In genomic region chr16:14628806-14629611, GRCh38 we compare ENCODE assay signal across 8 cellular contexts. TPM values are rescaled to one million over a fixed set of nuclear protein-coding genes. Genes with fewer than 3 reads are reported as not detected.
DNase-seq lines count a peak whose midpoint lies in the region; ATAC-seq, FAIRE-seq and TF ChIP-seq lines count a peak whose summit lies in the region.

No MANE protein-coding gene starts in this region.

- H3K27me3 ChIP-seq in ACC112 (ENCODE audit: insufficient read depth, low read length) (no peaks in the 10 kb centered on the region), astrocyte (ENCODE audit: insufficient read depth, low read length) (no peaks in the 10 kb centered on the region)

- FAIRE-seq in astrocyte (lab: Jason Lieb, UNC), result no peak

- DNase-seq in HEK293T (ENCODE audit: extremely low spot score), result peak; percentile 10
- no peak for DNase-seq in astrocyte (ENCODE audit: low read depth)
- DNase-seq in medulla oblongata (ENCODE audit: extremely low spot score), result peak; percentile 6
- no peak for DNase-seq in HuH-7 (ENCODE audit: low spot score)

- CTCF ChIA-PET in HEK293T (lab: Yijun Ruan, JAX), result no interaction called here

- H3K27ac ChIP-seq in ACC112 (ENCODE audit: low read depth, low read length), result peak overlapping the region; percentile 60
- peak overlapping the region; percentile 92 for H3K27ac ChIP-seq in astrocyte (ENCODE audit: low read depth, low read length)
- H3K27ac ChIP-seq in urinary bladder (ENCODE audit: low read depth), result peak overlapping the region; percentile 84

- no peaks in the 10 kb centered on the region for H3K27me3 Mint-ChIP-seq in astrocyte (ENCODE audit: low read depth, unreplicated experiment)

- H2AFZ ChIP-seq in ACC112 (ENCODE audit: low read length, unreplicated experiment), result peak overlapping the region; percentile 74
- H2AFZ ChIP-seq in astrocyte (ENCODE audit: low read depth, low read length), result peak overlapping the region; percentile 82

- peak overlapping the region; percentile 97 for H3K4me3 Mint-ChIP-seq in astrocyte (ENCODE audit: unreplicated experiment)

- H3K4me1 ChIP-seq in ACC112 (ENCODE audit: control insufficient read depth, insufficient read depth, low read length, unreplicated experiment) (peaks cover 21% of the 10 kb centered on the region), astrocyte (ENCODE audit: insufficient read depth, low read length) (peaks cover 10% of the 10 kb centered on the region), urinary bladder (ENCODE audit: insufficient read depth) (no peaks in the 10 kb centered on the region)

- peak overlapping the region; percentile 95 for H3K9ac ChIP-seq in astrocyte (ENCODE audit: low read length)

- no peak for TF ChIP-seq CTCF in astrocyte (IDR thresholded peaks at IDR 0.05; ENCODE audit: insufficient read depth, low read depth, low read length)

- H3K36me3 Mint-ChIP-seq in astrocyte (ENCODE audit: low read depth, unreplicated experiment), result peaks cover 20% of the 10 kb centered on the region

- H3K36me3 ChIP-seq in ACC112 (ENCODE audit: insufficient read depth, low read length) (peaks cover 26% of the 10 kb centered on the region; the same call in 1 of the 2 replicates), astrocyte (ENCODE audit: insufficient read depth, low read length) (peaks cover 5% of the 10 kb centered on the region), urinary bladder (ENCODE audit: insufficient read depth) (peaks cover 6% of the 10 kb centered on the region)

- peaks cover 18% of the 10 kb centered on the region for H3K4me1 Mint-ChIP-seq in astrocyte (ENCODE audit: low read depth, unreplicated experiment)

- peak overlapping the region; percentile 96 for H3K4me2 ChIP-seq in astrocyte (ENCODE audit: low read length)

- ATAC-seq in HG02678 (IDR thresholded peaks at IDR 0.05; ENCODE audit: unreplicated experiment), result no peak
- no peak for ATAC-seq in HG03025 (IDR thresholded peaks at IDR 0.05; ENCODE audit: low FRiP score, unreplicated experiment)

- POLR2A ChIA-PET in HEK293T (lab: Yijun Ruan, JAX), result interaction anchor here (0.6 to 1.8 kb wide), 2 partner anchors 9 to 34 kb away, joined by 3 to 4 read pairs; no protein-coding TSS in a partner anchor

- peaks cover 34% of the 10 kb centered on the region for H3K79me2 ChIP-seq in ACC112 (ENCODE audit: control insufficient read depth, insufficient read depth, low read length, unreplicated experiment)
- H3K79me2 ChIP-seq in astrocyte (ENCODE audit: insufficient read depth, low read length), result peaks cover 31% of the 10 kb centered on the region

- 56% methylated on average over 12 of the region's 12 CpGs for WGBS in urinary bladder

- H4K20me1 ChIP-seq in astrocyte (ENCODE audit: insufficient read depth, low read length), result peaks cover 5% of the 10 kb centered on the region

- peak overlapping the region; percentile 95 for H3K27ac Mint-ChIP-seq in astrocyte (ENCODE audit: unreplicated experiment)

- H3K9me3 Mint-ChIP-seq in astrocyte (ENCODE audit: unreplicated experiment), result no peaks in the 10 kb centered on the region

- H3K4me3 ChIP-seq in ACC112 (ENCODE audit: low read depth, low read length) (peak overlapping the region; percentile 90), astrocyte (ENCODE audit: insufficient read depth, low read depth, low read length) (peak overlapping the region; percentile 86), urinary bladder (ENCODE audit: low read depth, low read length) (peak overlapping the region; percentile 90)

- H3K9me3 ChIP-seq in astrocyte (ENCODE audit: insufficient read depth, low read depth, low read length), result no peaks in the 10 kb centered on the region

TF ChIP-seq in HEK293T, 16 proteins besides CTCF, POLR2A, EP300 and RAD21:
- no peak for TF ChIP-seq HDGF (IDR thresholded peaks at IDR 0.05; ENCODE audit: borderline replicate concordance)
- TF ChIP-seq FOXK2 (IDR thresholded peaks at IDR 0.05), result no peak
- TF ChIP-seq ELF4 (IDR thresholded peaks at IDR 0.05), result no peak
- TF ChIP-seq, protein P1, sequence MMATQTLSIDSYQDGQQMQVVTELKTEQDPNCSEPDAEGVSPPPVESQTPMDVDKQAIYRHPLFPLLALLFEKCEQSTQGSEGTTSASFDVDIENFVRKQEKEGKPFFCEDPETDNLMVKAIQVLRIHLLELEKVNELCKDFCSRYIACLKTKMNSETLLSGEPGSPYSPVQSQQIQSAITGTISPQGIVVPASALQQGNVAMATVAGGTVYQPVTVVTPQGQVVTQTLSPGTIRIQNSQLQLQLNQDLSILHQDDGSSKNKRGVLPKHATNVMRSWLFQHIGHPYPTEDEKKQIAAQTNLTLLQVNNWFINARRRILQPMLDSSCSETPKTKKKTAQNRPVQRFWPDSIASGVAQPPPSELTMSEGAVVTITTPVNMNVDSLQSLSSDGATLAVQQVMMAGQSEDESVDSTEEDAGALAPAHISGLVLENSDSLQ (IDR thresholded peaks at IDR 0.05), result no peak

RNA-seq across cellular contexts. Expression of gene PARN, which starts 1.1 kb away (rescaled TPM):
- total RNA-seq in astrocyte (26.1 TPM in 2 replicates), urinary bladder (37.4 TPM)
- 25.8 TPM for polyA plus RNA-seq in urinary bladder

RNA-seq across cellular contexts. Expression of gene BFAR, which starts 3.7 kb away (rescaled TPM):
- total RNA-seq in astrocyte, result 93.7 and 94.9 TPM in 2 replicates
- 54.2 TPM for total RNA-seq in urinary bladder
- 47.7 TPM for polyA plus RNA-seq in urinary bladder

Comparison
In these comparisons a context has a peak if more than half of its experiments do, and no peak if none do; other contexts are left out.
1. DNase-seq: peak in HEK293T (single experiment) and medulla oblongata (single experiment); none in astrocyte (single experiment) and HuH-7 (single experiment).
2. Peak in every context shown above with its lines, with median percentiles within 50 percentile points of each other: H3K27ac ChIP-seq and H3K4me3 ChIP-seq.